In the genomic region with DNA sequence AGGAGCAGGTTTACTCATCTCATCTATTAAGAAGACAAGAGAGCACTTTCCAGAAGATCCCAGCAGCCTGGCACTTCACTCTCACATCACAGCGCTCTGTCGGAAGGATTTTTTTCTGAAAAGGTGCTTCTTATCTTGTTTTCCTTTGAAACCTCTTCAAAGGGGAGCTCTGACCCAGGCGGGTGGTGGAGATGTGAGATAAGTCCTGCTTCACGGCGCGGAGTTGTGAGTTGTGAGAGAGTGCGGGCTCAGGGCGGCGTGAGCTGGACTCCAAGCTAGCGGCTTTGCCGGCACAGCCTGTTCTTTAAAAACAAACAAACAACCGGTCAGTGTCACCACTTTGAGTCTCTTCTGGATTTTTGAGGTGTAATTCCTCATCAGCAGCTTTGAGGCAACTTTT, we compare ENCODE assay signal across 25 cellular contexts.
"Had no signal": no experiment of that assay in that cellular context is flagged by ENCODE, and none has a peak within 500 bp of the region (broad histone marks: within the 10 kb centered on the region; RNA-seq: fewer than 3 reads in every experiment).

No MANE protein-coding gene starts in this region.

- H3K4me1 Mint-ChIP-seq: activated CD4-positive, alpha-beta T cell treated with anti-CD3 and anti-CD28 coated beads, Interleukin-2, amount 10 ng/mL, durations not matched to agents 7 days and 5 days; activated T-helper 17 cell treated with anti-CD3 and anti-CD28 coated beads, Interleukin-2, amount 50 U/mL, for 72 hours; T-helper 17 cell had no signal

- H3K27ac ChIP-seq: brain microvascular endothelial cell, cardiac muscle cell, KMS-11 had no signal

- H3K4me3 Mint-ChIP-seq: activated CD4-positive, alpha-beta memory T cell treated with anti-CD3 and anti-CD28 coated beads for 36 hours; activated CD4-positive, alpha-beta T cell treated with anti-CD3 and anti-CD28 coated beads, Interleukin-2, amount 10 ng/mL, durations not matched to agents 7 days and 5 days; activated naive CD4-positive, alpha-beta T cell treated with anti-CD3 and anti-CD28 coated beads for 36 hours; activated naive CD8-positive, alpha-beta T cell; activated T-cell treated with anti-CD3 and anti-CD28 coated beads, Interleukin-2, amount 50 U/mL, for 4 hours; activated T-helper 17 cell treated with anti-CD3 and anti-CD28 coated beads, Interleukin-2, amount 50 U/mL, for 72 hours; T-helper 17 cell had no signal

- H3K9me3 ChIP-seq: MG63 had no signal

- H3K27me3 ChIP-seq: brain microvascular endothelial cell, cardiac muscle cell, MG63 had no signal

- H3K27ac Mint-ChIP-seq: activated CD4-positive, alpha-beta memory T cell treated with anti-CD3 and anti-CD28 coated beads for 36 hours; activated CD4-positive, alpha-beta T cell treated with anti-CD3 and anti-CD28 coated beads, Interleukin-2, amount 10 ng/mL, durations not matched to agents 7 days and 5 days; activated naive CD4-positive, alpha-beta T cell treated with anti-CD3 and anti-CD28 coated beads for 36 hours; activated naive CD8-positive, alpha-beta T cell; activated T-helper 17 cell treated with anti-CD3 and anti-CD28 coated beads, Interleukin-2, amount 50 U/mL, for 72 hours; T-helper 17 cell had no signal

- H3K4me2 ChIP-seq: KMS-11 had no signal

- H3K4me3 ChIP-seq: cardiac muscle cell, MG63 had no signal

- H3K9me3 Mint-ChIP-seq: activated CD4-positive, alpha-beta memory T cell treated with anti-CD3 and anti-CD28 coated beads for 36 hours; activated CD4-positive, alpha-beta T cell treated with anti-CD3 and anti-CD28 coated beads, Interleukin-2, amount 10 ng/mL, durations not matched to agents 7 days and 5 days; activated T-cell treated with anti-CD3 and anti-CD28 coated beads, Interleukin-2, amount 50 U/mL, for 4 hours had no signal

- H3K36me3 ChIP-seq: brain microvascular endothelial cell, cardiac muscle cell, MG63 had no signal

- DNase-seq: activated CD4-positive, alpha-beta memory T cell treated with anti-CD3 and anti-CD28 coated beads for 36 hours; activated CD4-positive, alpha-beta T cell treated with anti-CD3 and anti-CD28 coated beads, Interleukin-2, amount 10 ng/mL, durations not matched to agents 7 days and 5 days; activated CD4-positive, CD25-positive, alpha-beta regulatory T cell; activated CD8-positive, alpha-beta memory T cell treated with anti-CD3 and anti-CD28 coated beads for 24 hours; activated gamma-delta T cell; activated naive CD4-positive, alpha-beta T cell treated with anti-CD3 and anti-CD28 coated beads for 36 hours; activated T-cell treated with anti-CD3 and anti-CD28 coated beads, Interleukin-2, amount 50 U/mL, for 4 hours; amygdala; brain microvascular endothelial cell; MG63; MV-4-11; NCI-H1105; NCI-H146; NCI-H187 treated with DMSO at 0.1 percent for 48 hours; NCI-H2081 treated with DMSO at 0.1 percent for 48 hours; NCI-H446; NCI-H524; NCI-H82; SIG-M5; T-helper 17 cell; T1000 had no signal

- H3K27me3 Mint-ChIP-seq: activated CD4-positive, alpha-beta T cell treated with anti-CD3 and anti-CD28 coated beads, Interleukin-2, amount 10 ng/mL, durations not matched to agents 7 days and 5 days; activated naive CD8-positive, alpha-beta T cell had no signal

- ATAC-seq: activated T-cell treated with anti-CD3 and anti-CD28 coated beads, Interleukin-2, amount 50 U/mL, for 4 hours; activated T-helper 17 cell treated with anti-CD3 and anti-CD28 coated beads, Interleukin-2, amount 50 U/mL, for 72 hours; T-helper 17 cell had no signal

- H3K9ac ChIP-seq: KMS-11 had no signal

- H3K36me3 Mint-ChIP-seq: activated CD4-positive, alpha-beta memory T cell treated with anti-CD3 and anti-CD28 coated beads for 36 hours; activated naive CD8-positive, alpha-beta T cell had no signal
